ENCODE assay signal across 8 cellular contexts in genomic region chr12:66234722-66235625, GRCh38. TPM values are rescaled to one million over a fixed set of nuclear protein-coding genes. Genes with fewer than 3 reads are reported as not detected.
A peak's percentile ranks its signal among the peaks of the same experiment; 100 is the strongest.
DNase-seq lines count a peak whose midpoint lies in the region; ATAC-seq and TF ChIP-seq lines count a peak whose summit lies in the region.
"Not testable (repeated sequence)": the region's sequence is repeated elsewhere in the genome, so short reads cannot be mapped to it uniquely, and the experiment has no call there.

No MANE protein-coding gene starts in this region.

- DNase-seq in AG04450 (ENCODE audit: low read depth, low spot score) (peak; percentile 10), NCI-H226 (peak; percentile 32), immature natural killer cell (peak; percentile 41 to 44 (median 44)), gastrocnemius medialis (peak in 1 of 2 donors; percentile 16)
- peak; percentile 28 to 38 for DNase-seq in activated CD4-positive, alpha-beta T cell treated with anti-CD3 and anti-CD28 coated beads, Interleukin-2, amount 50 U/mL, for 48 hours

- peaks cover 6 to 13% of the 10 kb centered on the region in 2 donors for H3K4me1 Mint-ChIP-seq in immature natural killer cell

- ATAC-seq in GM19035 (IDR thresholded peaks at IDR 0.05; ENCODE audit: unreplicated experiment) = peak; percentile 48
- ATAC-seq in HG03064 (IDR thresholded peaks at IDR 0.05; ENCODE audit: low read depth, unreplicated experiment) = peak; percentile 44
- ATAC-seq in gastrocnemius medialis = peak; percentile 45 to 58

- H3K4me1 ChIP-seq in gastrocnemius medialis = not testable (repeated sequence)

- TF ChIP-seq POLR2A in gastrocnemius medialis (IDR thresholded peaks at IDR 0.05) = not testable (repeated sequence)

- CTCF ChIA-PET in AG04450 (lab: Charles Lee) = interaction anchor here (0.6 to 2.9 kb wide), 12 partner anchors 10 to 1433 kb away, joined by 3 to 13 read pairs (median 4); no protein-coding TSS in a partner anchor

- peak overlapping the region; percentile 72 to 81 (median 76) for H3K4me3 Mint-ChIP-seq in immature natural killer cell

- H3K27ac ChIP-seq in AG04450 (ENCODE audit: low read depth, low read length) = not testable (repeated sequence)
- H3K27ac ChIP-seq in cingulate gyrus (ENCODE audit: low read depth, low read length) (peak overlapping the region; percentile 39), gastrocnemius medialis (peak overlapping the region in 3 of 4 donors; percentile 9 to 35 (median 11))

- POLR2A ChIA-PET in AG04450 (lab: Yijun Ruan, JAX) = interaction anchor here (0.6 to 1.7 kb wide), 4 partner anchors 43 to 66 kb away, joined by 5 to 10 read pairs (median 9); partner anchors contain the start of gene TMBIM4

- not testable (repeated sequence) for H3K9me3 ChIP-seq in AG04450 (ENCODE audit: control insufficient read depth, insufficient read depth, low read length); gastrocnemius medialis

- H3K9me3 Mint-ChIP-seq in immature natural killer cell = not testable (repeated sequence)

- H3K36me3 ChIP-seq in gastrocnemius medialis = not testable (repeated sequence)

- H3K27me3 Mint-ChIP-seq in immature natural killer cell (ENCODE audit: low read depth in 3 of 3) = not testable (repeated sequence)

- intact Hi-C loops in gastrocnemius medialis (cut with DNase I; ENCODE audit: low total_unique reads) = loop anchor here (10.0 kb wide), 1 partner anchor 80 kb away; no protein-coding TSS in a partner anchor

- not testable (repeated sequence) for H3K36me3 Mint-ChIP-seq in immature natural killer cell

- not testable (repeated sequence) for H3K27me3 ChIP-seq in AG04450 (ENCODE audit: control insufficient read depth, insufficient read depth, low read length); gastrocnemius medialis

- TF ChIP-seq CTCF in AG04450 (IDR thresholded peaks at IDR 0.05; ENCODE audit: low read depth, low read length) = peak; percentile 12; the same call in 1 of the 2 replicates
- TF ChIP-seq CTCF in gastrocnemius medialis (IDR thresholded peaks at IDR 0.05 in 4 of 5, conservative IDR thresholded peaks at IDR 0.05 in 1 of 5) = not testable (repeated sequence)

- H3K4me3 ChIP-seq in AG04450 (ENCODE audit: low read depth, low read length) (peak overlapping the region; percentile 49), gastrocnemius medialis (peak overlapping the region; percentile 21 to 61 (median 48))

- in situ Hi-C loops in gastrocnemius medialis (cut with MboI; ENCODE audit: low sequenced_read_pairs in 4 of 4) = not testable (repeated sequence)

- peak overlapping the region in 1 of 6 donors; percentile 25 for H3K27ac Mint-ChIP-seq in immature natural killer cell

RNA-seq across cellular contexts. Expression of gene IRAK3, which starts 46.0 kb away (rescaled TPM):
- 2.9 and 3.4 TPM in 2 replicates for polyA plus RNA-seq in AG04450 (2011; rRNA removed)
- 2.5 and 4.2 TPM in 2 replicates for polyA minus RNA-seq in AG04450 (2011; rRNA and poly(A)+ RNA removed)
- polyA plus RNA-seq in immature natural killer cell = 1 to 10 TPM in 1 of 3 donors, under 1 TPM in 1, not detected in 1; 0.53 to 1.2 TPM
- total RNA-seq in gastrocnemius medialis = 1 to 10 TPM; 4.3 to 7.8 (median 5.4) TPM
